Comparison of ENCODE assay signal across 1 cellular context in the genomic region with DNA sequence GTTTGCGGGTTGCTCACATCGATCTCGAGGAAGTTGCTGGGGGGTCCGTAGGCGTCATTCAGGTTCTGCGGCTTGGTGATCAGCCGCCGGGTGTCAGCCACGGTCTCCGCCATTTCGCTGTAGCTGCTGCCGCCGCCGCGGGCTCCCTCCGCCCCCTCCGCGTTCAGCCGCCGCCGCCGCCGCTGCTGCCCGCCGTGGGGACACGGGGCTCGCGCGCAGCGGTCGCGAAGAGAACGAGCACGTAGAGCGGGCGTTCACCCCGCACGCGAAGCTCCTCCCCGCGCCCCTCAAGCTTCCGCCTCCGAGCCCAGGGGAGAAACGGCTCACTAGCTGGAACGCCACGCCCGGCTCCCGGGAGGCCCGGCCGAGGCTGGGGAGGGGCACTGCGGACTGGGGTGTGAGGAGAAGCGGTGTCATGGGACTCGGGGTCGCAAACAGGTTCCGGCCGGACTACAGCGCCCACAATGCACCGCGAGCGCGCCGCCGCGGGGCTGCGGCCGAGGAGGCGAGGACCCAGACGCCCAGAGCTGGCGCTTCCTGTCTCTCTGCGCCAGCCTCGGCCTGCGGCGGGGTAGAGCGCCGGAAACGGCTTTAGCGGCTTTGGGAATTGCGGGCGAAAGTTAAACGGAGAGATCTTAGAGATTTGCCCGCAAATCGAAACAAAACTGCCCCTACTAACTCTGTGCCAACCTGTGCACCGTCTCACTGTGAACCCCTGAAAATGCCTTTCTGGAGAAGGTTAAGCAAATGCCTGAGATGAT.
A peak's percentile ranks its signal among the peaks of the same experiment; 100 is the strongest.
TF ChIP-seq lines count a peak whose summit lies in the region.

A gene (minus strand): TSS at position 232 of the 761 bp plus-strand sequence. CDS start 119 bp downstream, at position 113.

TF ChIP-seq in HepG2, 621 proteins besides CTCF, POLR2A, EP300 and RAD21 (continued from another document and continues in another):
- TF ChIP-seq, protein P1, sequence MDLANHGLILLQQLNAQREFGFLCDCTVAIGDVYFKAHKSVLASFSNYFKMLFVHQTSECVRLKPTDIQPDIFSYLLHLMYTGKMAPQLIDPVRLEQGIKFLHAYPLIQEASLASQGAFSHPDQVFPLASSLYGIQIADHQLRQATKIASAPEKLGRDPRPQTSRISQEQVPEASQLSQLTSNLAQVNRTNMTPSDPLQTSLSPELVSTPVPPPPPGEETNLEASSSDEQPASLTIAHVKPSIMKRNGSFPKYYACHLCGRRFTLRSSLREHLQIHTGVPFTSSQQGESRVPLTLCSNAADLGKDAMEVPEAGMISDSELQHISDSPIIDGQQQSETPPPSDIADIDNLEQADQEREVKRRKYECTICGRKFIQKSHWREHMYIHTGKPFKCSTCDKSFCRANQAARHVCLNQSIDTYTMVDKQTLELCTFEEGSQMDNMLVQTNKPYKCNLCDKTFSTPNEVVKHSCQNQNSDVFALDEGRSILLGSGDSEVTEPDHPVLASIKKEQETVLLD (CRISPR knock-in tag; IDR thresholded peaks at IDR 0.05; ENCODE audit: low read depth) = peak; percentile 92
- no peak for TF ChIP-seq JUNB (CRISPR knock-in tag; IDR thresholded peaks at IDR 0.05; ENCODE audit: borderline replicate concordance)
- TF ChIP-seq, protein P2, sequence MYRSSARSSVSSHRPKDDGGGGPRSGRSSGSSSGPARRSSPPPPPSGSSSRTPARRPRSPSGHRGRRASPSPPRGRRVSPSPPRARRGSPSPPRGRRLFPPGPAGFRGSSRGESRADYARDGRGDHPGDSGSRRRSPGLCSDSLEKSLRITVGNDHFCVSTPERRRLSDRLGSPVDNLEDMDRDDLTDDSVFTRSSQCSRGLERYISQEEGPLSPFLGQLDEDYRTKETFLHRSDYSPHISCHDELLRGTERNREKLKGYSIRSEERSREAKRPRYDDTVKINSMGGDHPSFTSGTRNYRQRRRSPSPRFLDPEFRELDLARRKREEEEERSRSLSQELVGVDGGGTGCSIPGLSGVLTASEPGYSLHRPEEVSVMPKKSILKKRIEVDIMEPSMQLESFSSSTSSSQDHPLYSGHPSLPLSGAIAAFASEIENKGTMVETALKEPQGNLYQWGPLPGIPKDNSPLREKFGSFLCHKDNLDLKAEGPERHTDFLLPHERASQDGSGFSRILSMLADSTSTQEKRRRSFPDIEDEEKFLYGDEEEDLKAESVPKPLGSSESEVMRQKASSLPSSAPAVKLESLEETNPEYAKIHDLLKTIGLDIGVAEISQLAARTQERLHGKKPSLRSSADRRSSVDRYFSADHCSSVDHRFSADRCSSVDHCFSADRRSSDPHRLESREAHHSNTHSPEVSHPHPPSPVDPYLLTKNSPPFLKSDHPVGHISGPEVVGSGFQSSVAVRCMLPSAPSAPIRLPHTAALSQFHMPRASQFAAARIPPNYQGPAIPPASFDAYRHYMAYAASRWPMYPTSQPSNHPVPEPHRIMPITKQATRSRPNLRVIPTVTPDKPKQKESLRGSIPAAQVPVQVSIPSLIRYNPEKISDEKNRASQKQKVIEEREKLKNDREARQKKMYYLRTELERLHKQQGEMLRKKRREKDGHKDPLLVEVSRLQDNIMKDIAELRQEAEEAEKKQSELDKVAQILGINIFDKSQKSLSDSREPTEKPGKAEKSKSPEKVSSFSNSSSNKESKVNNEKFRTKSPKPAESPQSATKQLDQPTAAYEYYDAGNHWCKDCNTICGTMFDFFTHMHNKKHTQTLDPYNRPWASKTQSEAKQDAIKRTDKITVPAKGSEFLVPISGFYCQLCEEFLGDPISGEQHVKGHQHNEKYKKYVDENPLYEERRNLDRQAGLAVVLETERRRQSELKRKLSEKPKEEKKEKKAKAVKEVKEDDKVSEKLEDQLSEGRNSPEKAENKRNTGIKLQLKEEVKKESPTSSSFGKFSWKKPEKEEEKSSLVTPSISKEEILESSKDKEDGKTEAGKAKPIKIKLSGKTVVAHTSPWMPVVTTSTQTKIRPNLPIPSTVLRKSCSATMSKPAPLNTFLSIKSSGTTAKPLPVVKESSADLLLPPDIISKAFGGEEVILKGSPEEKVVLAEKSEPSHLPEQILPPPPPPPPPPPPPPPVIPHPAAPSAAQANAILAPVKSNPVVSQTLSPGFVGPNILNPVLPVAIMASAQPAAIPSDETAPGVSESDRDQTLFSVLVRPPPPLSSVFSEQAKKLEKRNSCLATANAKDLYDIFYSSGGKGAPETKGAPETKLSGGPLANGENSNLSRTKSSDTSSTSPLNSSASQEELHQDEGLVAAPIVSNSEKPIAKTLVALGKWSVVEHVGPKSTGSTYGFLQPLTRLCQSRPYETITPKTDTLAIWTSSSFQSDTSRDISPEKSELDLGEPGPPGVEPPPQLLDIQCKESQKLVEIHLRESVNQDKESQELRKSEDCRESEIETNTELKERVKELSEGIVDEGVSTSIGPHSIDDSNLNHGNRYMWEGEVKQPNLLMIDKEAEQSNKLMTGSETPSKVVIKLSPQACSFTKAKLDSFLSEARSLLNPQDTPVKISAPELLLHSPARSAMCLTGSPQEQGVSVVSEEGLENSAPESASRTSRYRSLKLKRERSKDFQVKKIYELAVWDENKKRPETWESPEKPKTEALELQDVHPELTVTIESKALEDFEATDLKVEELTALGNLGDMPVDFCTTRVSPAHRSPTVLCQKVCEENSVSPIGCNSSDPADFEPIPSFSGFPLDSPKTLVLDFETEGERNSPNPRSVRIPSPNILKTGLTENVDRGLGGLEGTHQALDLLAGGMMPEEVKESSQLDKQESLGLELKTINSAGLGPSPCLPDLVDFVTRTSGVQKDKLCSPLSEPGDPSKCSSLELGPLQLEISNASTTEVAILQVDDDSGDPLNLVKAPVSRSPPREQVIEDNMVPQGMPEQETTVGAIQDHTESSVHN (CRISPR knock-in tag; IDR thresholded peaks at IDR 0.05) = no peak
- TF ChIP-seq IRX3 (CRISPR knock-in tag; IDR thresholded peaks at IDR 0.05; ENCODE audit: borderline replicate concordance, low read depth) = 0 out of 2 replicates have a peak, but pooled peaks have one; percentile 49
- TF ChIP-seq, protein P3, sequence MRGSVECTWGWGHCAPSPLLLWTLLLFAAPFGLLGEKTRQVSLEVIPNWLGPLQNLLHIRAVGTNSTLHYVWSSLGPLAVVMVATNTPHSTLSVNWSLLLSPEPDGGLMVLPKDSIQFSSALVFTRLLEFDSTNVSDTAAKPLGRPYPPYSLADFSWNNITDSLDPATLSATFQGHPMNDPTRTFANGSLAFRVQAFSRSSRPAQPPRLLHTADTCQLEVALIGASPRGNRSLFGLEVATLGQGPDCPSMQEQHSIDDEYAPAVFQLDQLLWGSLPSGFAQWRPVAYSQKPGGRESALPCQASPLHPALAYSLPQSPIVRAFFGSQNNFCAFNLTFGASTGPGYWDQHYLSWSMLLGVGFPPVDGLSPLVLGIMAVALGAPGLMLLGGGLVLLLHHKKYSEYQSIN (CRISPR knock-in tag; IDR thresholded peaks at IDR 0.05; ENCODE audit: borderline replicate concordance) = no peak
- TF ChIP-seq, protein P4, sequence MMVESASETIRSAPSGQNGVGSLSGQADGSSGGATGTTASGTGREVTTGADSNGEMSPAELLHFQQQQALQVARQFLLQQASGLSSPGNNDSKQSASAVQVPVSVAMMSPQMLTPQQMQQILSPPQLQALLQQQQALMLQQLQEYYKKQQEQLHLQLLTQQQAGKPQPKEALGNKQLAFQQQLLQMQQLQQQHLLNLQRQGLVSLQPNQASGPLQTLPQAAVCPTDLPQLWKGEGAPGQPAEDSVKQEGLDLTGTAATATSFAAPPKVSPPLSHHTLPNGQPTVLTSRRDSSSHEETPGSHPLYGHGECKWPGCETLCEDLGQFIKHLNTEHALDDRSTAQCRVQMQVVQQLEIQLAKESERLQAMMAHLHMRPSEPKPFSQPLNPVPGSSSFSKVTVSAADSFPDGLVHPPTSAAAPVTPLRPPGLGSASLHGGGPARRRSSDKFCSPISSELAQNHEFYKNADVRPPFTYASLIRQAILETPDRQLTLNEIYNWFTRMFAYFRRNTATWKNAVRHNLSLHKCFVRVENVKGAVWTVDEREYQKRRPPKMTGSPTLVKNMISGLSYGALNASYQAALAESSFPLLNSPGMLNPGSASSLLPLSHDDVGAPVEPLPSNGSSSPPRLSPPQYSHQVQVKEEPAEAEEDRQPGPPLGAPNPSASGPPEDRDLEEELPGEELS (CRISPR knock-in tag; IDR thresholded peaks at IDR 0.05) = peak; percentile 54; the same call in 1 of the 2 replicates
- TF ChIP-seq ZNF263 (CRISPR knock-in tag; IDR thresholded peaks at IDR 0.05) = no peak
- no peak for TF ChIP-seq ZNF326 (CRISPR knock-in tag; IDR thresholded peaks at IDR 0.05; ENCODE audit: borderline replicate concordance)
- TF ChIP-seq, protein P5, sequence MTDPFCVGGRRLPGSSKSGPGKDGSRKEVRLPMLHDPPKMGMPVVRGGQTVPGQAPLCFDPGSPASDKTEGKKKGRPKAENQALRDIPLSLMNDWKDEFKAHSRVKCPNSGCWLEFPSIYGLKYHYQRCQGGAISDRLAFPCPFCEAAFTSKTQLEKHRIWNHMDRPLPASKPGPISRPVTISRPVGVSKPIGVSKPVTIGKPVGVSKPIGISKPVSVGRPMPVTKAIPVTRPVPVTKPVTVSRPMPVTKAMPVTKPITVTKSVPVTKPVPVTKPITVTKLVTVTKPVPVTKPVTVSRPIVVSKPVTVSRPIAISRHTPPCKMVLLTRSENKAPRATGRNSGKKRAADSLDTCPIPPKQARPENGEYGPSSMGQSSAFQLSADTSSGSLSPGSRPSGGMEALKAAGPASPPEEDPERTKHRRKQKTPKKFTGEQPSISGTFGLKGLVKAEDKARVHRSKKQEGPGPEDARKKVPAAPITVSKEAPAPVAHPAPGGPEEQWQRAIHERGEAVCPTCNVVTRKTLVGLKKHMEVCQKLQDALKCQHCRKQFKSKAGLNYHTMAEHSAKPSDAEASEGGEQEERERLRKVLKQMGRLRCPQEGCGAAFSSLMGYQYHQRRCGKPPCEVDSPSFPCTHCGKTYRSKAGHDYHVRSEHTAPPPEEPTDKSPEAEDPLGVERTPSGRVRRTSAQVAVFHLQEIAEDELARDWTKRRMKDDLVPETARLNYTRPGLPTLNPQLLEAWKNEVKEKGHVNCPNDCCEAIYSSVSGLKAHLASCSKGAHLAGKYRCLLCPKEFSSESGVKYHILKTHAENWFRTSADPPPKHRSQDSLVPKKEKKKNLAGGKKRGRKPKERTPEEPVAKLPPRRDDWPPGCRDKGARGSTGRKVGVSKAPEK (CRISPR knock-in tag; IDR thresholded peaks at IDR 0.05; ENCODE audit: borderline replicate concordance) = no peak
- TF ChIP-seq ZNF282 (IDR thresholded peaks at IDR 0.05; ENCODE audit: partially characterized antibody) = no peak
- TF ChIP-seq PTBP1 (IDR thresholded peaks at IDR 0.05; ENCODE audit: low read depth, low read length, poor library complexity, severe bottlenecking) = no peak
- TF ChIP-seq, protein P6, sequence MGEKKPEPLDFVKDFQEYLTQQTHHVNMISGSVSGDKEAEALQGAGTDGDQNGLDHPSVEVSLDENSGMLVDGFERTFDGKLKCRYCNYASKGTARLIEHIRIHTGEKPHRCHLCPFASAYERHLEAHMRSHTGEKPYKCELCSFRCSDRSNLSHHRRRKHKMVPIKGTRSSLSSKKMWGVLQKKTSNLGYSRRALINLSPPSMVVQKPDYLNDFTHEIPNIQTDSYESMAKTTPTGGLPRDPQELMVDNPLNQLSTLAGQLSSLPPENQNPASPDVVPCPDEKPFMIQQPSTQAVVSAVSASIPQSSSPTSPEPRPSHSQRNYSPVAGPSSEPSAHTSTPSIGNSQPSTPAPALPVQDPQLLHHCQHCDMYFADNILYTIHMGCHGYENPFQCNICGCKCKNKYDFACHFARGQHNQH (CRISPR knock-in tag; IDR thresholded peaks at IDR 0.05) = peak; percentile 76
- TF ChIP-seq NCOA2 (CRISPR knock-in tag; IDR thresholded peaks at IDR 0.05) = no peak; the same call in 1 of the 2 replicates
- no peak for TF ChIP-seq SRSF4 (IDR thresholded peaks at IDR 0.05; ENCODE audit: low read depth, low read length, poor library complexity, severe bottlenecking)
- no peak for TF ChIP-seq SRF (IDR thresholded peaks at IDR 0.05; ENCODE audit: low read depth, low read length)
- no peak for TF ChIP-seq HMG20B (CRISPR knock-in tag; conservative IDR thresholded peaks at IDR 0.05)
- TF ChIP-seq CREM (IDR thresholded peaks at IDR 0.05) = no peak; the same call in 1 of the 2 replicates
- TF ChIP-seq CREM (CRISPR knock-in tag; IDR thresholded peaks at IDR 0.05) = no peak
- no peak for TF ChIP-seq ZSCAN30 (CRISPR knock-in tag; IDR thresholded peaks at IDR 0.05)
- no peak for TF ChIP-seq JUND (CRISPR knock-in tag; IDR thresholded peaks at IDR 0.05)
- TF ChIP-seq, protein P7, sequence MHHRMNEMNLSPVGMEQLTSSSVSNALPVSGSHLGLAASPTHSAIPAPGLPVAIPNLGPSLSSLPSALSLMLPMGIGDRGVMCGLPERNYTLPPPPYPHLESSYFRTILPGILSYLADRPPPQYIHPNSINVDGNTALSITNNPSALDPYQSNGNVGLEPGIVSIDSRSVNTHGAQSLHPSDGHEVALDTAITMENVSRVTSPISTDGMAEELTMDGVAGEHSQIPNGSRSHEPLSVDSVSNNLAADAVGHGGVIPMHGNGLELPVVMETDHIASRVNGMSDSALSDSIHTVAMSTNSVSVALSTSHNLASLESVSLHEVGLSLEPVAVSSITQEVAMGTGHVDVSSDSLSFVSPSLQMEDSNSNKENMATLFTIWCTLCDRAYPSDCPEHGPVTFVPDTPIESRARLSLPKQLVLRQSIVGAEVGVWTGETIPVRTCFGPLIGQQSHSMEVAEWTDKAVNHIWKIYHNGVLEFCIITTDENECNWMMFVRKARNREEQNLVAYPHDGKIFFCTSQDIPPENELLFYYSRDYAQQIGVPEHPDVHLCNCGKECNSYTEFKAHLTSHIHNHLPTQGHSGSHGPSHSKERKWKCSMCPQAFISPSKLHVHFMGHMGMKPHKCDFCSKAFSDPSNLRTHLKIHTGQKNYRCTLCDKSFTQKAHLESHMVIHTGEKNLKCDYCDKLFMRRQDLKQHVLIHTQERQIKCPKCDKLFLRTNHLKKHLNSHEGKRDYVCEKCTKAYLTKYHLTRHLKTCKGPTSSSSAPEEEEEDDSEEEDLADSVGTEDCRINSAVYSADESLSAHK (CRISPR knock-in tag; IDR thresholded peaks at IDR 0.05; ENCODE audit: borderline replicate concordance) = no peak
- peak; percentile 88 for TF ChIP-seq POLR2AphosphoS5 (IDR thresholded peaks at IDR 0.05; ENCODE audit: low read depth, low read length)
- TF ChIP-seq MAFK (conservative IDR thresholded peaks at IDR 0.05 in 1 of 2, IDR thresholded peaks at IDR 0.05 in 1 of 2; ENCODE audit: low read length in 2 of 2) = no peak
- TF ChIP-seq, protein P8, sequence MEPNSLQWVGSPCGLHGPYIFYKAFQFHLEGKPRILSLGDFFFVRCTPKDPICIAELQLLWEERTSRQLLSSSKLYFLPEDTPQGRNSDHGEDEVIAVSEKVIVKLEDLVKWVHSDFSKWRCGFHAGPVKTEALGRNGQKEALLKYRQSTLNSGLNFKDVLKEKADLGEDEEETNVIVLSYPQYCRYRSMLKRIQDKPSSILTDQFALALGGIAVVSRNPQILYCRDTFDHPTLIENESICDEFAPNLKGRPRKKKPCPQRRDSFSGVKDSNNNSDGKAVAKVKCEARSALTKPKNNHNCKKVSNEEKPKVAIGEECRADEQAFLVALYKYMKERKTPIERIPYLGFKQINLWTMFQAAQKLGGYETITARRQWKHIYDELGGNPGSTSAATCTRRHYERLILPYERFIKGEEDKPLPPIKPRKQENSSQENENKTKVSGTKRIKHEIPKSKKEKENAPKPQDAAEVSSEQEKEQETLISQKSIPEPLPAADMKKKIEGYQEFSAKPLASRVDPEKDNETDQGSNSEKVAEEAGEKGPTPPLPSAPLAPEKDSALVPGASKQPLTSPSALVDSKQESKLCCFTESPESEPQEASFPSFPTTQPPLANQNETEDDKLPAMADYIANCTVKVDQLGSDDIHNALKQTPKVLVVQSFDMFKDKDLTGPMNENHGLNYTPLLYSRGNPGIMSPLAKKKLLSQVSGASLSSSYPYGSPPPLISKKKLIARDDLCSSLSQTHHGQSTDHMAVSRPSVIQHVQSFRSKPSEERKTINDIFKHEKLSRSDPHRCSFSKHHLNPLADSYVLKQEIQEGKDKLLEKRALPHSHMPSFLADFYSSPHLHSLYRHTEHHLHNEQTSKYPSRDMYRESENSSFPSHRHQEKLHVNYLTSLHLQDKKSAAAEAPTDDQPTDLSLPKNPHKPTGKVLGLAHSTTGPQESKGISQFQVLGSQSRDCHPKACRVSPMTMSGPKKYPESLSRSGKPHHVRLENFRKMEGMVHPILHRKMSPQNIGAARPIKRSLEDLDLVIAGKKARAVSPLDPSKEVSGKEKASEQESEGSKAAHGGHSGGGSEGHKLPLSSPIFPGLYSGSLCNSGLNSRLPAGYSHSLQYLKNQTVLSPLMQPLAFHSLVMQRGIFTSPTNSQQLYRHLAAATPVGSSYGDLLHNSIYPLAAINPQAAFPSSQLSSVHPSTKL (CRISPR knock-in tag; IDR thresholded peaks at IDR 0.05) = peak; percentile 61
- no peak for TF ChIP-seq ZNF251 (CRISPR knock-in tag; IDR thresholded peaks at IDR 0.05)
